Comparison of ENCODE assay signal across 8 cellular contexts in the genomic region with DNA sequence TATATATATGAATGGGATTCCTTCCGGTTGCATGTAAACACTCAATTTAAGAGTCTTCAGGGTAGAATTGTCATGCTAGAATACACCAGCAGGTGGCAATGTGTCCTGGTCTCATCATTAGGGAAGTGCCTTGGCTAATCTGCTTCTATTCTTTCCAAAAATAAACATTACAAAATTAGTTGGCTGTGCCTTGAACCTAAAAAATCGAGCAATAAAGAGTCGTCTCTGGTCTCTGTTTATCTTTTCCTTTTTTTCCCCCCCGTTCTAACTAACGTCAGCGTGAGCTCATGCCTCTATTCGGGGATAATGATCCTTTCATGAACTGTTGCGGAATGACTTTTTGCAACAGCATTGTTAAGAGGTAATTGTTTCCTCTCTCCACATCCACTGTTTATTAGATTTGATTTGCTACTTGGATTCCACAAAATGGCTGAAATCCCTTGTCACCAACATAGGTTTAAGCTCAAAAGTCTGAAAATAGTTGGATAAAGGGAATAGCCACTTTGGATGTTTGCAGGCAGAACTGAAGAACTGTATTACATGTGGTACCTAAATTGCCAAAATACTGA. TPM values are rescaled to one million over a fixed set of nuclear protein-coding genes. Genes with fewer than 3 reads are reported as not detected.
DNase-seq lines count a peak whose midpoint lies in the region; ATAC-seq and TF ChIP-seq lines count a peak whose summit lies in the region.

No MANE protein-coding gene starts in this region.

- H4K5ac ChIP-seq in mesendoderm (ENCODE audit: low read length), result no peak overlapping the region

- H4K8ac ChIP-seq in mesendoderm (ENCODE audit: low read depth, low read length), result no peak overlapping the region

- peak overlapping the region; percentile 81 for H3K4me3 Mint-ChIP-seq in HFFc6
- peak overlapping the region; percentile 68 for H3K4me3 Mint-ChIP-seq in activated CD4-positive, alpha-beta T cell treated with anti-CD3 and anti-CD28 coated beads, Interleukin-2, amount 10 ng/mL, durations not matched to agents 24 days and 14 days
- peak overlapping the region; percentile 68 for H3K4me3 Mint-ChIP-seq in stimulated activated memory B cell treated with anti-CD40 and anti-IgM and Interleukin-4, amounts not matched to agents 10 μg/mL and 1 μg/mL and 100 μg/mL, for 72 hours

- peaks cover 65% of the 10 kb centered on the region for H3K4me1 Mint-ChIP-seq in HFFc6 (ENCODE audit: low read depth)
- H3K4me1 Mint-ChIP-seq in activated CD4-positive, alpha-beta T cell treated with anti-CD3 and anti-CD28 coated beads, Interleukin-2, amount 10 ng/mL, durations not matched to agents 24 days and 14 days, result peaks cover 27% of the 10 kb centered on the region
- peaks cover 30% of the 10 kb centered on the region for H3K4me1 Mint-ChIP-seq in stimulated activated memory B cell treated with anti-CD40 and anti-IgM and Interleukin-4, amounts not matched to agents 10 μg/mL and 1 μg/mL and 100 μg/mL, for 72 hours

- WGBS in mesendoderm (ENCODE audit: extremely low coverage, insufficient coverage, low lambda C conversion rate), result no CpG with 5 or more reads among the region's 8 CpGs

- intact Hi-C loops in activated CD4-positive, alpha-beta T cell treated with anti-CD3 and anti-CD28 coated beads, Interleukin-2, amount 10 ng/mL, durations not matched to agents 24 days and 14 days (cut with micrococcal nuclease), result loop anchor here (1.0 to 10.0 kb wide), 3 partner anchors 350 to 860 kb away; no protein-coding TSS in a partner anchor

- no peak overlapping the region for H2BK15ac ChIP-seq in mesendoderm (replicated peaks; ENCODE audit: low read depth)

- H3K36me3 ChIP-seq in endocrine pancreas (ENCODE audit: control insufficient read depth, insufficient read depth, low read length) (peaks cover 4% of the 10 kb centered on the region), mesendoderm (ENCODE audit: control insufficient read depth, insufficient read depth, low read length) (no peaks in the 10 kb centered on the region)

- H3K27me3 Mint-ChIP-seq in HFFc6 (ENCODE audit: insufficient read depth), result peaks cover 4% of the 10 kb centered on the region; the same call in 1 of the 2 replicates
- H3K27me3 Mint-ChIP-seq in activated CD4-positive, alpha-beta T cell treated with anti-CD3 and anti-CD28 coated beads, Interleukin-2, amount 10 ng/mL, durations not matched to agents 24 days and 14 days, result peaks cover 49% of the 10 kb centered on the region
- peaks cover 60% of the 10 kb centered on the region for H3K27me3 Mint-ChIP-seq in stimulated activated memory B cell treated with anti-CD40 and anti-IgM and Interleukin-4, amounts not matched to agents 10 μg/mL and 1 μg/mL and 100 μg/mL, for 72 hours

- no peak overlapping the region for H2BK120ac ChIP-seq in mesendoderm (ENCODE audit: low read depth, low read length)

- H2AK5ac ChIP-seq in mesendoderm (ENCODE audit: low read length), result no peak overlapping the region

- peak overlapping the region; percentile 66 for H3K4me2 ChIP-seq in mesendoderm (ENCODE audit: low read length)

- H2BK5ac ChIP-seq in mesendoderm (ENCODE audit: low read length), result no peak overlapping the region

- DNase-seq in CMK (ENCODE audit: low read depth), result peak; percentile 78
- peak; percentile 85 for DNase-seq in HFFc6
- peak; percentile 22 for DNase-seq in NCI-H524 treated with DMSO at 0.1 percent for 48 hours (lab: John Stamatoyannopoulos, UW)
- DNase-seq in activated CD4-positive, alpha-beta T cell treated with anti-CD3 and anti-CD28 coated beads, Interleukin-2, amount 10 ng/mL, durations not matched to agents 24 days and 14 days, result peak; percentile 90
- DNase-seq in mesendoderm, result peak; percentile 75

- H3K4me1 ChIP-seq in endocrine pancreas (ENCODE audit: control insufficient read depth, insufficient read depth, low read length) (peaks cover 16% of the 10 kb centered on the region), mesendoderm (ENCODE audit: control insufficient read depth, low read depth, low read length) (peaks cover 6% of the 10 kb centered on the region)

- peaks cover 25% of the 10 kb centered on the region for H3K36me3 Mint-ChIP-seq in HFFc6 (ENCODE audit: low read depth)
- H3K36me3 Mint-ChIP-seq in activated CD4-positive, alpha-beta T cell treated with anti-CD3 and anti-CD28 coated beads, Interleukin-2, amount 10 ng/mL, durations not matched to agents 24 days and 14 days (ENCODE audit: low read depth), result peaks cover 6% of the 10 kb centered on the region
- H3K36me3 Mint-ChIP-seq in stimulated activated memory B cell treated with anti-CD40 and anti-IgM and Interleukin-4, amounts not matched to agents 10 μg/mL and 1 μg/mL and 100 μg/mL, for 72 hours, result no peaks in the 10 kb centered on the region

- H3K23ac ChIP-seq in mesendoderm (ENCODE audit: low read length), result no peak overlapping the region

- no peaks in the 10 kb centered on the region for H3K9me3 ChIP-seq in endocrine pancreas (ENCODE audit: control insufficient read depth, low read length)

- H3K27me3 ChIP-seq in endocrine pancreas (ENCODE audit: control insufficient read depth, insufficient read depth, low read length), result no peaks in the 10 kb centered on the region
- H3K27me3 ChIP-seq in mesendoderm (ENCODE audit: insufficient read depth, low read length, poor library complexity), result no peaks in the 10 kb centered on the region

- H3K4ac ChIP-seq in mesendoderm (ENCODE audit: low read depth, low read length), result no peak overlapping the region

- no peak for ATAC-seq in stimulated activated memory B cell treated with anti-CD40 and anti-IgM and Interleukin-4, amounts not matched to agents 10 μg/mL and 1 μg/mL and 100 μg/mL, for 72 hours
- ATAC-seq in GM19324 (IDR thresholded peaks at IDR 0.05; ENCODE audit: low FRiP score, unreplicated experiment), result no peak

- H3K27ac Mint-ChIP-seq in HFFc6, result peak overlapping the region; percentile 81
- peak overlapping the region; percentile 70 for H3K27ac Mint-ChIP-seq in activated CD4-positive, alpha-beta T cell treated with anti-CD3 and anti-CD28 coated beads, Interleukin-2, amount 10 ng/mL, durations not matched to agents 24 days and 14 days
- no peak overlapping the region for H3K27ac Mint-ChIP-seq in stimulated activated memory B cell treated with anti-CD40 and anti-IgM and Interleukin-4, amounts not matched to agents 10 μg/mL and 1 μg/mL and 100 μg/mL, for 72 hours

- H3K79me2 ChIP-seq in mesendoderm (ENCODE audit: control insufficient read depth, insufficient read depth, low read length), result peaks cover 22% of the 10 kb centered on the region

- TF ChIP-seq CTCF in HFFc6 (IDR thresholded peaks at IDR 0.05), result peak; percentile 82

- no peak overlapping the region for H3K27ac ChIP-seq in mesendoderm (ENCODE audit: low read depth, low read length)

- no peak overlapping the region for H3K56ac ChIP-seq in mesendoderm (ENCODE audit: low read length)

- H3K9me3 Mint-ChIP-seq in HFFc6, result no peaks in the 10 kb centered on the region
- no peaks in the 10 kb centered on the region for H3K9me3 Mint-ChIP-seq in activated CD4-positive, alpha-beta T cell treated with anti-CD3 and anti-CD28 coated beads, Interleukin-2, amount 10 ng/mL, durations not matched to agents 24 days and 14 days
- H3K9me3 Mint-ChIP-seq in stimulated activated memory B cell treated with anti-CD40 and anti-IgM and Interleukin-4, amounts not matched to agents 10 μg/mL and 1 μg/mL and 100 μg/mL, for 72 hours, result no peaks in the 10 kb centered on the region

- H3K4me3 ChIP-seq in endocrine pancreas (ENCODE audit: control insufficient read depth, insufficient read depth, low read length) (peak overlapping the region; percentile 97), mesendoderm (ENCODE audit: low read length) (no peak overlapping the region)

- H3K79me1 ChIP-seq in mesendoderm (ENCODE audit: low read length), result peaks cover 8% of the 10 kb centered on the region

- H3K18ac ChIP-seq in mesendoderm (ENCODE audit: low read length), result no peak overlapping the region

- H3K9ac ChIP-seq in endocrine pancreas (ENCODE audit: control insufficient read depth, insufficient read depth, low read length), result no peak overlapping the region
- H3K9ac ChIP-seq in mesendoderm (ENCODE audit: low read length), result peak overlapping the region; percentile 68

RNA-seq across cellular contexts. Expression of a gene that starts 1.2 kb away (rescaled TPM):
- total RNA-seq in HFFc6 (2021; fragmentation: NEBNext Ultra II Directional; extraction: Animal tissue kit (Norgen Biotek cat#: 25700)), result 10 to 100 TPM; 72.9 to 95.1 (median 85.0) TPM
- total RNA-seq in activated CD4-positive, alpha-beta T cell treated with anti-CD3 and anti-CD28 coated beads, Interleukin-2, amount 10 ng/mL, durations not matched to agents 24 days and 14 days, result 20.0 and 20.3 TPM in 2 replicates
- polyA plus RNA-seq in mesendoderm (2013, experiment 1 of 2), result 12.6 TPM
- 12.6 TPM for polyA plus RNA-seq in mesendoderm (2013, experiment 2 of 2)

RNA-seq across cellular contexts. Expression of a gene that starts 9.9 kb away (rescaled TPM):
- 10 to 100 TPM in 1 of 6 experiments, 1 to 10 TPM in 5; 7.8 to 10.2 (median 8.6) TPM for total RNA-seq in HFFc6 (2021; fragmentation: NEBNext Ultra II Directional; extraction: Animal tissue kit (Norgen Biotek cat#: 25700))
- total RNA-seq in activated CD4-positive, alpha-beta T cell treated with anti-CD3 and anti-CD28 coated beads, Interleukin-2, amount 10 ng/mL, durations not matched to agents 24 days and 14 days, result 0.76 and 1.2 TPM in 2 replicates
- polyA plus RNA-seq in mesendoderm (2013, experiment 1 of 2), result 3.3 TPM
- polyA plus RNA-seq in mesendoderm (2013, experiment 2 of 2), result 3.5 TPM

Comparison
In these comparisons a context has a peak if more than half of its experiments do, and no peak if none do; other contexts are left out.
1. DNase-seq: peak in every context shown above with its lines; median percentile 90 in activated CD4-positive, alpha-beta T cell treated with anti-CD3 and anti-CD28 coated beads, Interleukin-2, amount 10 ng/mL, durations not matched to agents 24 days and 14 days; 85 in HFFc6; 78 in CMK; 75 in mesendoderm; 22 in NCI-H524 treated with DMSO at 0.1 percent for 48 hours.